ENCODE assay signal across 20 cellular contexts in genomic region chr10:63724922-63725321, GRCh38.
A peak's percentile ranks its signal among the peaks of the same experiment; 100 is the strongest.
DNase-seq lines count a peak whose midpoint lies in the region; TF ChIP-seq lines count a peak whose summit lies in the region.
"Had no signal": no experiment of that assay in that cellular context is flagged by ENCODE, and none has a peak within 500 bp of the region (broad histone marks: within the 10 kb centered on the region; RNA-seq: fewer than 3 reads in every experiment).

No MANE protein-coding gene starts in this region.

- no TSS peak for BruUV-seq in mammary epithelial cell (replicated peaks; lab: Mats Ljungman, UMichigan)

- H2BK120ac ChIP-seq in H9 (ENCODE audit: low read depth, low read length, poor library complexity, severe bottlenecking): no peak overlapping the region

- no peak overlapping the region for H3K14ac ChIP-seq in H9 (ENCODE audit: insufficient read depth, low read length)

- H3K4me1 ChIP-seq in H9 (ENCODE audit: insufficient read depth, low read length) (no peaks in the 10 kb centered on the region), mammary epithelial cell (ENCODE audit: insufficient read depth, low read length) (no peaks in the 10 kb centered on the region), osteoblast (ENCODE audit: insufficient read depth, low read length) (no peaks in the 10 kb centered on the region), tibial nerve (peaks cover 0 to 20% (median 2%) of the 10 kb centered on the region in 4 donors), sigmoid colon (peaks cover 0 to 23% (median 16%) of the 10 kb centered on the region in 4 donors), spleen (peaks cover 0 to 11% (median 5%) of the 10 kb centered on the region in 6 donors)

- dilution Hi-C loops in mammary epithelial cell (cut with HindIII; ENCODE audit: low sequenced_read_pairs): loop anchor here (5.0 to 25.0 kb wide), 2 partner anchors 238 to 558 kb away; no protein-coding TSS in a partner anchor

- TF ChIP-seq EP300 in tibial nerve (IDR thresholded peaks at IDR 0.05) (no peak), sigmoid colon (IDR thresholded peaks at IDR 0.05) (no peak)

- H3K4me1 Mint-ChIP-seq in H9: 0 out of 4 replicates have a peak, but pooled peaks cover 0 to 3% of the 10 kb centered on the region in 2 experiments
- H3K4me1 Mint-ChIP-seq: memory B cell had no signal

- in situ Hi-C loops in mammary epithelial cell (cut with MboI; ENCODE audit: low sequenced_read_pairs in 2 of 2): loop anchor here in 1 of 2 donors (25.0 kb wide), 2 partner anchors 213 to 513 kb away; partner anchors contain the start of gene REEP3

- H3K9me3 ChIP-seq in H9 (ENCODE audit: control insufficient read depth, low read depth, low read length) (no peaks in the 10 kb centered on the region), mammary epithelial cell (replicated peaks; ENCODE audit: insufficient read depth, low read length) (no peaks in the 10 kb centered on the region), osteoblast (ENCODE audit: low read depth, low read length) (no peaks in the 10 kb centered on the region), tibial nerve (no peaks in the 10 kb centered on the region), sigmoid colon (no peaks in the 10 kb centered on the region), spleen (no peaks in the 10 kb centered on the region)
- H3K9me3 ChIP-seq: upper lobe of left lung had no signal

- no peak for TF ChIP-seq POLR2A in tibial nerve (IDR thresholded peaks at IDR 0.05)
- no peak for TF ChIP-seq POLR2A in sigmoid colon (IDR thresholded peaks at IDR 0.05)
- no peak for TF ChIP-seq POLR2A in spleen (IDR thresholded peaks at IDR 0.05)

- H4K5ac ChIP-seq in H9 (ENCODE audit: insufficient read length, low read depth, low read length): no peak overlapping the region

- no peak overlapping the region for H3K23ac ChIP-seq in H9 (ENCODE audit: insufficient read length, low read depth, low read length)

- no peak overlapping the region for H4K91ac ChIP-seq in H9 (ENCODE audit: insufficient read length, low read depth, low read length)

- H3K4me2 ChIP-seq in H9 (ENCODE audit: insufficient read depth, insufficient read length, low read length) (no peak overlapping the region), mammary epithelial cell (ENCODE audit: insufficient read depth, low read depth, low read length) (no peak overlapping the region), osteoblast (ENCODE audit: insufficient read depth, low read length) (no peak overlapping the region)

- intact Hi-C loops in mammary epithelial cell (cut with micrococcal nuclease): no loop called here
- intact Hi-C loops in sigmoid colon (cut with DNase I): loop anchor here (10.0 kb wide), 1 partner anchor 920 kb away; the partner anchor contains the start of gene ADO
- intact Hi-C loops in spleen (cut with DNase I; ENCODE audit: low total_unique reads): loop anchor here (5.0 kb wide), 1 partner anchor 558 kb away; no protein-coding TSS in a partner anchor

- H4K8ac ChIP-seq in H9 (replicated peaks; ENCODE audit: insufficient read length, low read depth, low read length): no peak overlapping the region

- H3K4me3 ChIP-seq in GM06990 (replicated peaks; ENCODE audit: low read depth, low read length) (no peak overlapping the region), mammary epithelial cell (replicated peaks in 1 of 3; ENCODE audit: insufficient read depth in 1 of 3, low read depth in 2 of 3, low read length in 3 of 3) (no peak overlapping the region), osteoblast (ENCODE audit: insufficient read depth, low read length) (no peak overlapping the region), tibial nerve (no peak overlapping the region), sigmoid colon (no peak overlapping the region), spleen (no peak overlapping the region)
- H3K4me3 ChIP-seq: coronary artery, upper lobe of left lung had no signal

- no peak overlapping the region for H2AK5ac ChIP-seq in H9 (ENCODE audit: insufficient read length, low read length)

- H3K27ac ChIP-seq in H9 (ENCODE audit: insufficient read length, low read depth, low read length) (no peak overlapping the region), mammary epithelial cell (ENCODE audit: insufficient read depth, low read depth, low read length) (no peak overlapping the region), osteoblast (ENCODE audit: low read depth, low read length) (no peak overlapping the region), tibial nerve (no peak overlapping the region), sigmoid colon (no peak overlapping the region), spleen (no peak overlapping the region)
- H3K27ac ChIP-seq: coronary artery, upper lobe of left lung had no signal

- H2BK5ac ChIP-seq in H9 (ENCODE audit: insufficient read length, low read length): no peak overlapping the region

- H3K36me3 ChIP-seq in GM06990 (ENCODE audit: control insufficient read depth, insufficient read depth, low read length): no peaks in the 10 kb centered on the region
- H3K36me3 ChIP-seq in mammary epithelial cell (ENCODE audit: insufficient read depth, low read length): no peaks in the 10 kb centered on the region
- H3K36me3 ChIP-seq in osteoblast (ENCODE audit: insufficient read depth, low read length): no peaks in the 10 kb centered on the region
- no peaks in the 10 kb centered on the region for H3K36me3 ChIP-seq in tibial nerve
- no peaks in the 10 kb centered on the region for H3K36me3 ChIP-seq in sigmoid colon
- H3K36me3 ChIP-seq in spleen: no peaks in the 10 kb centered on the region
- H3K36me3 ChIP-seq: upper lobe of left lung had no signal

- no peaks in the 10 kb centered on the region for H3K9me3 Mint-ChIP-seq in H9
- H3K9me3 Mint-ChIP-seq: activated T-helper 1 cell treated with anti-CD3 and anti-CD28 coated beads, Interleukin-12 subunit alpha, Interleukin-12 subunit beta, Interleukin-2, Interleukin-4 antibody, amounts not matched to agents 30 ng/mL and 10 ng/mL and 1 ng/mL, durations not matched to agents 14 hours and 24 hours and 36 hours; memory B cell; stimulated activated naive CD8-positive, alpha-beta T cell treated with anti-CD3 and anti-CD28 coated beads, Interleukin-15, Interleukin-2, amounts not matched to agents 100 ng/mL and 50 ng/mL, for 24 hours had no signal

- no peak overlapping the region for H2BK15ac ChIP-seq in H9 (ENCODE audit: low read depth, low read length)

- H4K20me1 ChIP-seq in H9 (ENCODE audit: control insufficient read depth, insufficient read depth, insufficient read length) (no peaks in the 10 kb centered on the region), mammary epithelial cell (ENCODE audit: insufficient read depth, low read length) (no peaks in the 10 kb centered on the region), osteoblast (ENCODE audit: insufficient read depth, low read length) (no peaks in the 10 kb centered on the region)

- no peak overlapping the region for H3T11ph ChIP-seq in H9 (ENCODE audit: low read length)

- no CpG with 5 or more reads among the region's 2 CpGs for WGBS in H9 (ENCODE audit: extremely low coverage, insufficient read length, low lambda C conversion rate)
- 77% methylated on average over 2 of the region's 2 CpGs for WGBS in mammary epithelial cell (ENCODE audit: low coverage, missing lambda C conversion rate)
- 89 to 94% methylated on average over 2 of the region's 2 CpGs for WGBS in tibial nerve, 2 donors
- 93 to 95% methylated on average over 2 of the region's 2 CpGs for WGBS in sigmoid colon, 2 donors
- WGBS in spleen, 5 donors: 87 to 100% (median 94%) methylated on average over 2 of the region's 2 CpGs

- H3K79me2 ChIP-seq in H9 (ENCODE audit: insufficient read depth, low read length) (no peaks in the 10 kb centered on the region), mammary epithelial cell (ENCODE audit: insufficient read depth, low read length) (no peaks in the 10 kb centered on the region), osteoblast (ENCODE audit: insufficient read depth, low read length) (no peaks in the 10 kb centered on the region)

- H3K56ac ChIP-seq in H9 (ENCODE audit: insufficient read length, low read depth, low read length): no peak overlapping the region

- DNase-seq in GM06990 (ENCODE audit: extremely low read depth, insufficient read length) (no peak), H9 (no peak), mammary epithelial cell (no peak), osteoblast (ENCODE audit: insufficient read length, low spot score, missing footprints) (no peak), tibial nerve (ENCODE audit: low spot score in 2 of 2) (no peak), sigmoid colon (no peak), spleen (no peak)
- DNase-seq: activated CD4-positive, alpha-beta T cell treated with anti-CD3 and anti-CD28 coated beads for 1 hour; foreskin melanocyte; GDM1; naive B cell; NCI-H187; NCI-H2227 treated with DMSO at 0.1 percent for 48 hours; stimulated activated CD4-positive, alpha-beta T cell treated with anti-CD3 and anti-CD28 coated beads, Interleukin-2, amount 100 ng/mL, for 48 hours; upper lobe of left lung had no signal

- H3K27me3 Mint-ChIP-seq in H9 (ENCODE audit: low read depth): peaks cover 2% of the 10 kb centered on the region; the same call in 1 of the 2 replicates

- H2BK12ac ChIP-seq in H9 (ENCODE audit: insufficient read length, low read depth, low read length): no peak overlapping the region

- H2BK20ac ChIP-seq in H9 (ENCODE audit: low read depth, low read length, poor library complexity, severe bottlenecking): no peak overlapping the region

- TF ChIP-seq CTCF in GM06990 (IDR thresholded peaks at IDR 0.05; ENCODE audit: insufficient read depth, low read length, poor library complexity, severe bottlenecking) (peak; percentile 18), H9 (conservative IDR thresholded peaks at IDR 0.05) (peak; percentile 60; the same call in 2 of the 3 replicates), mammary epithelial cell (conservative IDR thresholded peaks at IDR 0.05 in 1 of 2, IDR thresholded peaks at IDR 0.05 in 1 of 2; ENCODE audit: extremely low read depth in 1 of 2, insufficient read depth in 1 of 2, low read depth in 1 of 2, low read length in 2 of 2) (peak; percentile 16 to 33), osteoblast (IDR thresholded peaks at IDR 0.05; ENCODE audit: extremely low read depth, low read depth, low read length) (peak; percentile 8), tibial nerve (IDR thresholded peaks at IDR 0.05) (no peak), sigmoid colon (IDR thresholded peaks at IDR 0.05) (no peak), spleen (IDR thresholded peaks at IDR 0.05 in 8 of 11, conservative IDR thresholded peaks at IDR 0.05 in 3 of 11) (no peak)

- CTCF ChIA-PET in mammary epithelial cell (lab: Charles Lee; ENCODE audit: low non-redundant PET): no interaction called here

- no peaks in the 10 kb centered on the region for H3K79me1 ChIP-seq in H9 (ENCODE audit: insufficient read depth, low read depth, low read length, poor library complexity, severe bottlenecking)

- no peak overlapping the region for H3K18ac ChIP-seq in H9 (ENCODE audit: insufficient read length, low read depth, low read length)

- no peaks in the 10 kb centered on the region for H3K27me3 ChIP-seq in GM06990 (replicated peaks; ENCODE audit: control insufficient read depth, insufficient read depth, low read length)
- no peaks in the 10 kb centered on the region for H3K27me3 ChIP-seq in H9 (ENCODE audit: insufficient read depth, low read length)
- no peaks in the 10 kb centered on the region for H3K27me3 ChIP-seq in mammary epithelial cell (ENCODE audit: insufficient read depth, low read length)
- peaks cover 35% of the 10 kb centered on the region for H3K27me3 ChIP-seq in osteoblast (ENCODE audit: insufficient read depth, low read length)
- no peaks in the 10 kb centered on the region for H3K27me3 ChIP-seq in tibial nerve
- no peaks in the 10 kb centered on the region for H3K27me3 ChIP-seq in sigmoid colon
- peaks cover 0 to 14% (median 0%) of the 10 kb centered on the region in 7 donors for H3K27me3 ChIP-seq in spleen (replicated peaks in 1 of 7)
- H3K27me3 ChIP-seq: upper lobe of left lung had no signal

- no peak overlapping the region for H3K4ac ChIP-seq in H9 (ENCODE audit: low read depth, low read length)

- no peaks in the 10 kb centered on the region for H3K23me2 ChIP-seq in H9 (ENCODE audit: insufficient read length, low read depth, low read length, poor library complexity, severe bottlenecking)

- H3K9ac ChIP-seq in H9 (ENCODE audit: extremely low read depth, insufficient read length, low read length) (no peak overlapping the region), mammary epithelial cell (ENCODE audit: insufficient read depth, low read length) (no peak overlapping the region)

- no peak overlapping the region for H3K4me3 Mint-ChIP-seq in H9
- H3K4me3 Mint-ChIP-seq: activated naive CD8-positive, alpha-beta T cell; activated T-helper 1 cell treated with anti-CD3 and anti-CD28 coated beads, Interleukin-12 subunit alpha, Interleukin-12 subunit beta, Interleukin-2, Interleukin-4 antibody, amounts not matched to agents 30 ng/mL and 10 ng/mL and 1 ng/mL, durations not matched to agents 14 hours and 24 hours and 36 hours; memory B cell; naive B cell; stimulated activated naive CD8-positive, alpha-beta T cell treated with anti-CD3 and anti-CD28 coated beads, Interleukin-15, Interleukin-2, amounts not matched to agents 100 ng/mL and 50 ng/mL, for 24 hours had no signal

- H2AFZ ChIP-seq in H9 (ENCODE audit: low read length) (no peak overlapping the region), mammary epithelial cell (ENCODE audit: low read depth, low read length) (no peak overlapping the region), osteoblast (ENCODE audit: low read length) (no peak overlapping the region)

- H3K36me3 Mint-ChIP-seq in H9 (ENCODE audit: insufficient read depth in 1 of 3, low read depth in 3 of 3): no peaks in the 10 kb centered on the region; a peak in 1 of 7 replicates
- H3K36me3 Mint-ChIP-seq: activated naive CD8-positive, alpha-beta T cell; memory B cell; naive B cell had no signal

- H3K27ac Mint-ChIP-seq in H9: no peak overlapping the region
- H3K27ac Mint-ChIP-seq: activated naive CD8-positive, alpha-beta T cell; activated T-helper 1 cell treated with anti-CD3 and anti-CD28 coated beads, Interleukin-12 subunit alpha, Interleukin-12 subunit beta, Interleukin-2, Interleukin-4 antibody, amounts not matched to agents 30 ng/mL and 10 ng/mL and 1 ng/mL, durations not matched to agents 14 hours and 24 hours and 36 hours; memory B cell; naive B cell; stimulated activated naive CD8-positive, alpha-beta T cell treated with anti-CD3 and anti-CD28 coated beads, Interleukin-15, Interleukin-2, amounts not matched to agents 100 ng/mL and 50 ng/mL, for 24 hours had no signal

Comparison
In these comparisons a context has a peak if more than half of its experiments do, and no peak if none do; other contexts are left out.
1. CTCF ChIP-seq: peak in GM06990 (single experiment), H9 (single experiment), mammary epithelial cell (2 of 2) and osteoblast (single experiment); none in tibial nerve (0 of 5), sigmoid colon (0 of 4) and spleen (0 of 11).